ENCODE assay signal across 11 cellular contexts in the genomic region with DNA sequence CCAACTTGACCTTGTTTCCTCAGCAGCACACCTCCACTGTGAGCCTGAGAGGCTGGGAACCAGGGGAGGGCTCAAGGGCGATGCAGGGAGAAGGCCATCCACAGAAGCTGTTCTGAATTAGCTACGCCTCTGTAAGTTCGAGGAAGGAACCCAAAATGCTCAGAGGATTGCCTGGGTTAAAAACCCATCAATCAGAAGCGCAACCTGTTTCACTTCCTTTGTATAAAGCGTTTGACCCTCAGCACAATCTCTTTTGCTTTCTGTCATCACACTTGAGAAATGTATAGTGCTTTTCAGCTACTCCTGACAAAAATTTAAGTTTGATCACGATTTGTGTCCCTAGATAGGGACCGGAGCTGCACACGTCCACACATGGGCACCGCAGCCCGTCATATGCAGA. TPM values are rescaled to one million over a fixed set of nuclear protein-coding genes. Genes with fewer than 3 reads are reported as not detected.
DNase-seq lines count a peak whose midpoint lies in the region; ATAC-seq and TF ChIP-seq lines count a peak whose summit lies in the region.
"Had no signal": no experiment of that assay in that cellular context is flagged by ENCODE, and none has a peak within 500 bp of the region (broad histone marks: within the 10 kb centered on the region; RNA-seq: fewer than 3 reads in every experiment).

No MANE protein-coding gene starts in this region.

- H3K4ac ChIP-seq in H9 (ENCODE audit: low read depth, low read length): no peak overlapping the region

- H3K79me1 ChIP-seq in H9 (ENCODE audit: insufficient read depth, low read depth, low read length, poor library complexity, severe bottlenecking): no peaks in the 10 kb centered on the region

- peak; percentile 69 for ATAC-seq in GM18868 (IDR thresholded peaks at IDR 0.05; ENCODE audit: unreplicated experiment)
- peak; percentile 74 for ATAC-seq in GM21390 (IDR thresholded peaks at IDR 0.05; ENCODE audit: unreplicated experiment)
- ATAC-seq in HG03175 (IDR thresholded peaks at IDR 0.05; ENCODE audit: unreplicated experiment): peak; percentile 56

- H3K27ac Mint-ChIP-seq in activated naive CD8-positive, alpha-beta T cell: peak overlapping the region; percentile 71
- H3K27ac Mint-ChIP-seq in H9: no peak overlapping the region

- H3K27ac ChIP-seq in GM23248: no peak overlapping the region
- H3K27ac ChIP-seq in H9 (ENCODE audit: insufficient read length, low read depth, low read length): no peak overlapping the region

- H3K27me3 Mint-ChIP-seq in activated naive CD8-positive, alpha-beta T cell: no peaks in the 10 kb centered on the region
- H3K27me3 Mint-ChIP-seq in H9 (ENCODE audit: low read depth): no peaks in the 10 kb centered on the region; the same call in 1 of the 2 replicates

- no peak overlapping the region for H2AFZ ChIP-seq in GM23248
- no peak overlapping the region for H2AFZ ChIP-seq in H9 (ENCODE audit: low read length)

- H3T11ph ChIP-seq in H9 (ENCODE audit: low read length): no peak overlapping the region

- in situ Hi-C loops in GM23248 (cut with MboI): no loop called here

- no peak overlapping the region for H3K23ac ChIP-seq in H9 (ENCODE audit: insufficient read length, low read depth, low read length)

- H3F3A ChIP-seq in GM23248 (ENCODE audit: insufficient read depth): no peaks in the 10 kb centered on the region

- no peak overlapping the region for H2BK5ac ChIP-seq in H9 (ENCODE audit: insufficient read length, low read length)

- H3K9ac ChIP-seq in GM23248: no peak overlapping the region
- H3K9ac ChIP-seq in H9 (ENCODE audit: extremely low read depth, insufficient read length, low read length): no peak overlapping the region

- no peak overlapping the region for H2BK12ac ChIP-seq in H9 (ENCODE audit: insufficient read length, low read depth, low read length)

- H4K8ac ChIP-seq in H9 (replicated peaks; ENCODE audit: insufficient read length, low read depth, low read length): no peak overlapping the region

- H3K27me3 ChIP-seq in GM23248 (replicated peaks; ENCODE audit: insufficient read depth) (no peaks in the 10 kb centered on the region), H9 (ENCODE audit: insufficient read depth, low read length) (no peaks in the 10 kb centered on the region)

- H3K9me3 Mint-ChIP-seq in activated naive CD8-positive, alpha-beta T cell (ENCODE audit: low read depth): no peaks in the 10 kb centered on the region
- H3K9me3 Mint-ChIP-seq in H9: peaks cover 64 to 66% of the 10 kb centered on the region in 2 experiments

- H3K14ac ChIP-seq in H9 (ENCODE audit: insufficient read depth, low read length): no peak overlapping the region

- no peak overlapping the region for H2BK120ac ChIP-seq in H9 (ENCODE audit: low read depth, low read length, poor library complexity, severe bottlenecking)

- no peak overlapping the region for H2AK5ac ChIP-seq in H9 (ENCODE audit: insufficient read length, low read length)

- H3K9me3 ChIP-seq in GM23248 (ENCODE audit: low read depth) (no peaks in the 10 kb centered on the region), H9 (ENCODE audit: control insufficient read depth, low read depth, low read length) (peaks cover 46% of the 10 kb centered on the region)
- H3K9me3 ChIP-seq: mucosa of descending colon had no signal

- H3K4me3 ChIP-seq in GM23248: no peak overlapping the region
- H3K4me3 ChIP-seq: mucosa of descending colon had no signal

- DNase-seq in GM23248 (no peak), SK-N-DZ (ENCODE audit: low spot score) (no peak), H9 (no peak)
- DNase-seq: NCI-H1417 treated with DMSO at 0.1 percent for 48 hours, NCI-H774 had no signal

- H2BK20ac ChIP-seq in H9 (ENCODE audit: low read depth, low read length, poor library complexity, severe bottlenecking): no peak overlapping the region

- H4K91ac ChIP-seq in H9 (ENCODE audit: insufficient read length, low read depth, low read length): no peak overlapping the region

- H3K23me2 ChIP-seq in H9 (ENCODE audit: insufficient read length, low read depth, low read length, poor library complexity, severe bottlenecking): no peaks in the 10 kb centered on the region

- no peak for TF ChIP-seq CTCF in H9 (conservative IDR thresholded peaks at IDR 0.05)

- H4K5ac ChIP-seq in H9 (ENCODE audit: insufficient read length, low read depth, low read length): no peak overlapping the region

- peaks cover 2% of the 10 kb centered on the region for H3K36me3 Mint-ChIP-seq in activated naive CD8-positive, alpha-beta T cell
- peaks cover 0 to 6% (median 4%) of the 10 kb centered on the region in 3 experiments; a peak in 3 of 7 replicates for H3K36me3 Mint-ChIP-seq in H9 (ENCODE audit: insufficient read depth in 1 of 3, low read depth in 3 of 3)

- H3K18ac ChIP-seq in H9 (ENCODE audit: insufficient read length, low read depth, low read length): no peak overlapping the region

- no peak overlapping the region for H3K4me3 Mint-ChIP-seq in activated naive CD8-positive, alpha-beta T cell
- H3K4me3 Mint-ChIP-seq in H9: no peak overlapping the region

- no peak overlapping the region for H3K4me2 ChIP-seq in GM23248 (ENCODE audit: unreplicated experiment)
- H3K4me2 ChIP-seq in H9 (ENCODE audit: insufficient read depth, insufficient read length, low read length): no peak overlapping the region

- H3K4me1 Mint-ChIP-seq in activated naive CD8-positive, alpha-beta T cell (ENCODE audit: low read depth): peaks cover 19% of the 10 kb centered on the region
- H3K4me1 Mint-ChIP-seq in H9: peaks cover 2 to 9% of the 10 kb centered on the region in 2 experiments; a peak in 2 of 4 replicates

- no peaks in the 10 kb centered on the region for H3K36me3 ChIP-seq in GM23248 (ENCODE audit: low read depth)

- H3K56ac ChIP-seq in H9 (ENCODE audit: insufficient read length, low read depth, low read length): no peak overlapping the region

- H3K9me2 ChIP-seq in GM23248 (ENCODE audit: insufficient read depth): no peaks in the 10 kb centered on the region

- H4K20me1 ChIP-seq in GM23248 (ENCODE audit: insufficient read depth) (no peaks in the 10 kb centered on the region), H9 (ENCODE audit: control insufficient read depth, insufficient read depth, insufficient read length) (no peaks in the 10 kb centered on the region)

- WGBS in GM23248 (ENCODE audit: low coverage in 1 of 2, low lambda C conversion rate in 2 of 2, missing lambda C conversion rate in 2 of 2), 2 experiments: 82% methylated on average over 10 of the region's 10 CpGs
- no CpG with 5 or more reads among the region's 10 CpGs for WGBS in H9 (ENCODE audit: extremely low coverage, insufficient read length, low lambda C conversion rate)

- no peak overlapping the region for H2BK15ac ChIP-seq in H9 (ENCODE audit: low read depth, low read length)

- peaks cover 13% of the 10 kb centered on the region for H3K4me1 ChIP-seq in GM23248 (ENCODE audit: insufficient read depth)
- no peaks in the 10 kb centered on the region; the same call in 1 of the 2 replicates for H3K4me1 ChIP-seq in H9 (ENCODE audit: insufficient read depth, low read length)

- H3K79me2 ChIP-seq in GM23248 (ENCODE audit: insufficient read depth) (no peaks in the 10 kb centered on the region), H9 (ENCODE audit: insufficient read depth, low read length) (no peaks in the 10 kb centered on the region)

RNA-seq across cellular contexts. Expression of a gene that starts 48.0 kb away (rescaled TPM):
- not detected in 2 replicates for total RNA-seq in GM23248 (2014; rRNA removed; shearing (Covaris generic))
- not detected in 2 replicates for polyA plus RNA-seq in GM23248 (2016; fragmentation: Nextera tagmentation; extraction: Ambion mirVana)
- polyA plus RNA-seq in SK-N-DZ (2014; cell fraction: cytosol; rRNA removed): 0.60 and 0.74 TPM in 2 replicates
- polyA plus RNA-seq in SK-N-DZ (2014; cell fraction: nucleus; rRNA removed): 0.75 and 1.1 TPM in 2 replicates
- total RNA-seq in H9 (2021): 1.2 and 1.3 TPM in 2 replicates
- total RNA-seq: HT-29 had no signal
